Comparison of ENCODE assay signal across 24 cellular contexts in the genomic region with DNA sequence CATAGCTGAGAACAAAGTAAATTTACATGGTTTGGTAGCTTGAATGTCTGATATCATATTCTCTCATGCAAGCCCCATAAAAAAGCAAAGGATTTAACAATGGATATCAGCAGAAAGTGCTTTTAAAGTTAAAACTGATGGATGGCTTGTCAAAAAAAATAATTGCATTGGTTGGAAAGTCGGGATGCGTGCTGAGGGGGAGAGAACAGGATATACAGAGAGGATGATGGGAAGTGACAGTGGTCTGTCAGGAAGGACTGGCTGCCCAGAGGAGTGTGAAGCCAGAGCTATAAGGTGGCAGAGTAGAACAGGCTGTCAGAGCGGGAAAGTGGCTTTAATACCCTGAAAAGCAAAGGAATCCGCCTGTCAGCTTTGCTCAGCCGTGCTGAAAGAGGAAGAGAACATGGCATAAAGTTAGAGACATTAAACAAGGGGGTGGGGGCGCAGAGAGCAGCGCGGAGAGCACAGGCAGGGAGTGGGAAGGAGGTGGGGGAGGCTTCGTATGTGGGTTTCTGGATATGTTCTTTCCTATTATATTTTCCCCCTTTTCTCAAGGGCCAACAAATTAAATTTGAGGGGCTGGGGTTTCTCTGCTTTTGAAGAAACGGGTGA.
"Had no signal": no experiment of that assay in that cellular context is flagged by ENCODE, and none has a peak within 500 bp of the region (broad histone marks: within the 10 kb centered on the region; RNA-seq: fewer than 3 reads in every experiment).

No MANE protein-coding gene starts in this region.

- H3K4me1 ChIP-seq: breast epithelium, foreskin keratinocyte, left lung, psoas muscle, spleen had no signal

- H3K9ac ChIP-seq: parathyroid adenoma had no signal

- H3K36me3 ChIP-seq: breast epithelium, esophagus muscularis mucosa, left lung, lower lobe of right lung, spleen, tibial nerve had no signal

- H3K36me3 Mint-ChIP-seq: activated naive CD4-positive, alpha-beta T cell treated with anti-CD3 and anti-CD28 coated beads, Interleukin-2, amount 50 U/mL, for 72 hours; naive thymus-derived CD8-positive, alpha-beta T cell had no signal

- H3K4me3 ChIP-seq: breast epithelium, esophagus muscularis mucosa, left lung, lower lobe of right lung, psoas muscle, spleen, tibial nerve had no signal

- DNase-seq: activated CD4-positive, alpha-beta T cell treated with anti-CD3 and anti-CD28 coated beads for 4 hours; activated CD4-positive, alpha-beta T cell treated with anti-CD3 and anti-CD28 coated beads, Interleukin-2, amount 50 U/mL, for 4 hours; activated naive CD4-positive, alpha-beta T cell; activated T-cell treated with anti-CD3 and anti-CD28 coated beads for 4 hours; activated T-cell treated with anti-CD3 and anti-CD28 coated beads, Interleukin-2, amount 50 U/mL, for 72 hours; foreskin keratinocyte; kidney glomerular epithelial cell; left lung; lower lobe of right lung; mesenchymal stem cell; naive thymus-derived CD8-positive, alpha-beta T cell; psoas muscle; right cardiac atrium; spleen; stimulated activated naive CD4-positive, alpha-beta T cell treated with Interleukin-2 at 50 U/mL for 16 hours; T-helper 1 cell had no signal

- H3K27ac Mint-ChIP-seq: activated naive CD4-positive, alpha-beta T cell treated with anti-CD3 and anti-CD28 coated beads, Interleukin-2, amount 50 U/mL, for 72 hours; activated T-cell treated with anti-CD3 and anti-CD28 coated beads, Interleukin-2, amount 50 U/mL, for 72 hours; dendritic cell treated with granulocyte-macrophage colony-stimulating factor and Interleukin-4, amounts not matched to agents 40 ng/mL and 50 ng/mL, for 4 days; naive thymus-derived CD8-positive, alpha-beta T cell; T-helper 2 cell treated with Interferon-gamma antibody and Interleukin-4, amounts not matched to agents 5 μg/mL and 100 μg/mL, for 36 hours had no signal

- H3K27me3 Mint-ChIP-seq: dendritic cell treated with granulocyte-macrophage colony-stimulating factor and Interleukin-4, amounts not matched to agents 40 ng/mL and 50 ng/mL, for 4 days had no signal

- H3K27ac ChIP-seq: breast epithelium, esophagus muscularis mucosa, foreskin keratinocyte, left lung, lower lobe of right lung, parathyroid adenoma, psoas muscle, spleen, tibial nerve had no signal

- H3K27me3 ChIP-seq: breast epithelium, esophagus muscularis mucosa, left lung, spleen, tibial nerve had no signal

- H3K4me1 Mint-ChIP-seq: central memory CD8-positive, alpha-beta T cell had no signal

- H3K4me3 Mint-ChIP-seq: activated T-cell treated with anti-CD3 and anti-CD28 coated beads, Interleukin-2, amount 50 U/mL, for 72 hours; central memory CD8-positive, alpha-beta T cell; dendritic cell treated with granulocyte-macrophage colony-stimulating factor and Interleukin-4, amounts not matched to agents 40 ng/mL and 50 ng/mL, for 4 days; naive thymus-derived CD8-positive, alpha-beta T cell; T-helper 2 cell treated with Interferon-gamma antibody and Interleukin-4, amounts not matched to agents 5 μg/mL and 100 μg/mL, for 36 hours had no signal

- H3K9me3 ChIP-seq: breast epithelium, esophagus muscularis mucosa, left lung, lower lobe of right lung, psoas muscle, spleen, tibial nerve had no signal

- ATAC-seq: activated naive CD4-positive, alpha-beta T cell treated with anti-CD3 and anti-CD28 coated beads, Interleukin-2, amount 50 U/mL, for 72 hours; activated T-cell treated with anti-CD3 and anti-CD28 coated beads, Interleukin-2, amount 50 U/mL, for 72 hours; foreskin keratinocyte; left lung; lower lobe of right lung; naive thymus-derived CD8-positive, alpha-beta T cell; psoas muscle; right cardiac atrium had no signal

- H3K9me3 Mint-ChIP-seq: activated T-cell treated with anti-CD3 and anti-CD28 coated beads, Interleukin-2, amount 50 U/mL, for 72 hours; dendritic cell treated with granulocyte-macrophage colony-stimulating factor and Interleukin-4, amounts not matched to agents 40 ng/mL and 50 ng/mL, for 4 days; T-helper 2 cell treated with Interferon-gamma antibody and Interleukin-4, amounts not matched to agents 5 μg/mL and 100 μg/mL, for 36 hours had no signal
